Comparison of ENCODE assay signal across 1 cellular context in genomic region chr1:111804736-111805135, GRCh38.
TF ChIP-seq lines count a peak whose summit lies in the region.

No MANE protein-coding gene starts in this region.

TF ChIP-seq in GM23338, 12 proteins besides CTCF, POLR2A, EP300 and RAD21 (continued from another document):
- TF ChIP-seq ZNF462 (CRISPR knock-in tag; IDR thresholded peaks at IDR 0.05) (no peak), EZH2phosphoT487 (IDR thresholded peaks at IDR 0.05; ENCODE audit: unreplicated experiment) (no peak), EZH2 (IDR thresholded peaks at IDR 0.05; ENCODE audit: low read depth, unreplicated experiment) (no peak), POLR2AphosphoS5 (IDR thresholded peaks at IDR 0.05; ENCODE audit: low read depth) (no peak), ETS1 (IDR thresholded peaks at IDR 0.05) (no peak)
